In the genomic region with DNA sequence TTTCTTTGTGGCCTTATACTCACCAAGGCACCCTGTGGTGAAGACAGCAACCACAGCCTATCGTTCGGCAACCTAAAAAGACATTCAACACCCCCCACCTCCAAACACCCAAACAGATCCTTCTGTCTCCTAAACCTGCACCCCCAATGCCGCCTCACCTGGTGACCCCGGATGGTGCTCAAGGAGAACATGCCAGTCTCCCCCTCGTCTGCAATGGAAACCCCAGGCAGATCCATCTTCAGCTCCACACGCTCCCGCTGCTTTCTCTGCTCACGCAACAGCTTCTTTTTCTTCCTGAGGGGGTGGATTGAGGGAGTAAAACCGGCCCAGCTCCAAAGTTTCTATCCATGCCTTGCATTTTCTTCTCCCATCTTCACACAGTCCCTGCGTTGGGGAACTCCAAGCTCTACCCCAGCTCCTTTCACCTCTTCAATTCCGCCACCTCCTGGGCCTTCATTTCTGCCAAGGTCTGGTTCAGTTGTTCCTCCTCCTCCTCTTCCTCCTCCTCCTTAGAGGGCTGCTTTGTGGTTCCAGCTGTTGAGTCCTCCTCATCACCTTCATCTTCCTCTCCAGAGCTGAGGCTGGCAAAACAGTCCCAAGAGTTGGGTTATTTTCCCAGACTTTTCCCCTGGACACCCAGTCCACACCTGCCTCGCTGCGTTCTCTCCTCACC, we compare ENCODE assay signal across 1 cellular context.
TF ChIP-seq lines count a peak whose summit lies in the region.

No MANE protein-coding gene starts in this region.

TF ChIP-seq in H1, 55 proteins besides CTCF, POLR2A, EP300 and RAD21:
- TF ChIP-seq PHF8 (conservative IDR thresholded peaks at IDR 0.05; ENCODE audit: low read depth, low read length), result no peak
- no peak for TF ChIP-seq SIRT6 (IDR thresholded peaks at IDR 0.05; ENCODE audit: low read length)
- TF ChIP-seq GABPA (IDR thresholded peaks at IDR 0.05; ENCODE audit: borderline replicate concordance, insufficient read depth, low read length), result no peak
- no peak for TF ChIP-seq FOSL1 (IDR thresholded peaks at IDR 0.05; ENCODE audit: insufficient read depth, low read depth, low read length)
- TF ChIP-seq, protein P1, sequence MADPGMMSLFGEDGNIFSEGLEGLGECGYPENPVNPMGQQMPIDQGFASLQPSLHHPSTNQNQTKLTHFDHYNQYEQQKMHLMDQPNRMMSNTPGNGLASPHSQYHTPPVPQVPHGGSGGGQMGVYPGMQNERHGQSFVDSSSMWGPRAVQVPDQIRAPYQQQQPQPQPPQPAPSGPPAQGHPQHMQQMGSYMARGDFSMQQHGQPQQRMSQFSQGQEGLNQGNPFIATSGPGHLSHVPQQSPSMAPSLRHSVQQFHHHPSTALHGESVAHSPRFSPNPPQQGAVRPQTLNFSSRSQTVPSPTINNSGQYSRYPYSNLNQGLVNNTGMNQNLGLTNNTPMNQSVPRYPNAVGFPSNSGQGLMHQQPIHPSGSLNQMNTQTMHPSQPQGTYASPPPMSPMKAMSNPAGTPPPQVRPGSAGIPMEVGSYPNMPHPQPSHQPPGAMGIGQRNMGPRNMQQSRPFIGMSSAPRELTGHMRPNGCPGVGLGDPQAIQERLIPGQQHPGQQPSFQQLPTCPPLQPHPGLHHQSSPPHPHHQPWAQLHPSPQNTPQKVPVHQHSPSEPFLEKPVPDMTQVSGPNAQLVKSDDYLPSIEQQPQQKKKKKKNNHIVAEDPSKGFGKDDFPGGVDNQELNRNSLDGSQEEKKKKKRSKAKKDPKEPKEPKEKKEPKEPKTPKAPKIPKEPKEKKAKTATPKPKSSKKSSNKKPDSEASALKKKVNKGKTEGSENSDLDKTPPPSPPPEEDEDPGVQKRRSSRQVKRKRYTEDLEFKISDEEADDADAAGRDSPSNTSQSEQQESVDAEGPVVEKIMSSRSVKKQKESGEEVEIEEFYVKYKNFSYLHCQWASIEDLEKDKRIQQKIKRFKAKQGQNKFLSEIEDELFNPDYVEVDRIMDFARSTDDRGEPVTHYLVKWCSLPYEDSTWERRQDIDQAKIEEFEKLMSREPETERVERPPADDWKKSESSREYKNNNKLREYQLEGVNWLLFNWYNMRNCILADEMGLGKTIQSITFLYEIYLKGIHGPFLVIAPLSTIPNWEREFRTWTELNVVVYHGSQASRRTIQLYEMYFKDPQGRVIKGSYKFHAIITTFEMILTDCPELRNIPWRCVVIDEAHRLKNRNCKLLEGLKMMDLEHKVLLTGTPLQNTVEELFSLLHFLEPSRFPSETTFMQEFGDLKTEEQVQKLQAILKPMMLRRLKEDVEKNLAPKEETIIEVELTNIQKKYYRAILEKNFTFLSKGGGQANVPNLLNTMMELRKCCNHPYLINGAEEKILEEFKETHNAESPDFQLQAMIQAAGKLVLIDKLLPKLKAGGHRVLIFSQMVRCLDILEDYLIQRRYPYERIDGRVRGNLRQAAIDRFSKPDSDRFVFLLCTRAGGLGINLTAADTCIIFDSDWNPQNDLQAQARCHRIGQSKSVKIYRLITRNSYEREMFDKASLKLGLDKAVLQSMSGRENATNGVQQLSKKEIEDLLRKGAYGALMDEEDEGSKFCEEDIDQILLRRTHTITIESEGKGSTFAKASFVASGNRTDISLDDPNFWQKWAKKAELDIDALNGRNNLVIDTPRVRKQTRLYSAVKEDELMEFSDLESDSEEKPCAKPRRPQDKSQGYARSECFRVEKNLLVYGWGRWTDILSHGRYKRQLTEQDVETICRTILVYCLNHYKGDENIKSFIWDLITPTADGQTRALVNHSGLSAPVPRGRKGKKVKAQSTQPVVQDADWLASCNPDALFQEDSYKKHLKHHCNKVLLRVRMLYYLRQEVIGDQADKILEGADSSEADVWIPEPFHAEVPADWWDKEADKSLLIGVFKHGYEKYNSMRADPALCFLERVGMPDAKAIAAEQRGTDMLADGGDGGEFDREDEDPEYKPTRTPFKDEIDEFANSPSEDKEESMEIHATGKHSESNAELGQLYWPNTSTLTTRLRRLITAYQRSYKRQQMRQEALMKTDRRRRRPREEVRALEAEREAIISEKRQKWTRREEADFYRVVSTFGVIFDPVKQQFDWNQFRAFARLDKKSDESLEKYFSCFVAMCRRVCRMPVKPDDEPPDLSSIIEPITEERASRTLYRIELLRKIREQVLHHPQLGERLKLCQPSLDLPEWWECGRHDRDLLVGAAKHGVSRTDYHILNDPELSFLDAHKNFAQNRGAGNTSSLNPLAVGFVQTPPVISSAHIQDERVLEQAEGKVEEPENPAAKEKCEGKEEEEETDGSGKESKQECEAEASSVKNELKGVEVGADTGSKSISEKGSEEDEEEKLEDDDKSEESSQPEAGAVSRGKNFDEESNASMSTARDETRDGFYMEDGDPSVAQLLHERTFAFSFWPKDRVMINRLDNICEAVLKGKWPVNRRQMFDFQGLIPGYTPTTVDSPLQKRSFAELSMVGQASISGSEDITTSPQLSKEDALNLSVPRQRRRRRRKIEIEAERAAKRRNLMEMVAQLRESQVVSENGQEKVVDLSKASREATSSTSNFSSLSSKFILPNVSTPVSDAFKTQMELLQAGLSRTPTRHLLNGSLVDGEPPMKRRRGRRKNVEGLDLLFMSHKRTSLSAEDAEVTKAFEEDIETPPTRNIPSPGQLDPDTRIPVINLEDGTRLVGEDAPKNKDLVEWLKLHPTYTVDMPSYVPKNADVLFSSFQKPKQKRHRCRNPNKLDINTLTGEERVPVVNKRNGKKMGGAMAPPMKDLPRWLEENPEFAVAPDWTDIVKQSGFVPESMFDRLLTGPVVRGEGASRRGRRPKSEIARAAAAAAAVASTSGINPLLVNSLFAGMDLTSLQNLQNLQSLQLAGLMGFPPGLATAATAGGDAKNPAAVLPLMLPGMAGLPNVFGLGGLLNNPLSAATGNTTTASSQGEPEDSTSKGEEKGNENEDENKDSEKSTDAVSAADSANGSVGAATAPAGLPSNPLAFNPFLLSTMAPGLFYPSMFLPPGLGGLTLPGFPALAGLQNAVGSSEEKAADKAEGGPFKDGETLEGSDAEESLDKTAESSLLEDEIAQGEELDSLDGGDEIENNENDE (IDR thresholded peaks at IDR 0.05; ENCODE audit: insufficient replicate concordance, low read length), result no peak
- no peak for TF ChIP-seq CHD2 (IDR thresholded peaks at IDR 0.05; ENCODE audit: low read length)
TF ChIP-seq in H1: peak in this region for 0.
